In genomic region chr6:43706788-43707187, GRCh38 we compare ENCODE assay signal across 14 cellular contexts. TPM values are rescaled to one million over a fixed set of nuclear protein-coding genes. Genes with fewer than 3 reads are reported as not detected.
A peak's percentile ranks its signal among the peaks of the same experiment; 100 is the strongest.
DNase-seq lines count a peak whose midpoint lies in the region; ATAC-seq and TF ChIP-seq lines count a peak whose summit lies in the region.
"Had no signal": no experiment of that assay in that cellular context is flagged by ENCODE, and none has a peak within 500 bp of the region (broad histone marks: within the 10 kb centered on the region; RNA-seq: fewer than 3 reads in every experiment).

No MANE protein-coding gene starts in this region.

- 73 to 76% methylated on average over 8 of the region's 8 CpGs for WGBS in heart right ventricle, 2 donors
- WGBS in adipose tissue, 3 donors: 60 to 72% (median 66%) methylated on average over 8 of the region's 8 CpGs

- peak overlapping the region in 9 of 10 donors; percentile 17 to 72 (median 49) for H3K27ac ChIP-seq in heart right ventricle
- peak overlapping the region; percentile 24 for H3K27ac ChIP-seq in adipose tissue (ENCODE audit: low read depth, low read length)
- peak overlapping the region; percentile 85 for H3K27ac ChIP-seq in uterus

- H3K4me3 ChIP-seq in heart right ventricle: no peak overlapping the region
- H3K4me3 ChIP-seq in uterus: no peak overlapping the region

- no peak for ATAC-seq in heart right ventricle
- no peak for ATAC-seq in left cardiac atrium
- no peak for ATAC-seq in GM21825 (IDR thresholded peaks at IDR 0.05; ENCODE audit: unreplicated experiment)
- ATAC-seq in GM19023 (IDR thresholded peaks at IDR 0.05; ENCODE audit: unreplicated experiment): no peak
- ATAC-seq: HCT116, left colon had no signal

- H3K27me3 ChIP-seq in heart right ventricle (no peaks in the 10 kb centered on the region), uterus (no peaks in the 10 kb centered on the region)

- no peak for TF ChIP-seq POLR2A in uterus (IDR thresholded peaks at IDR 0.05)

- intact Hi-C loops in heart right ventricle (cut with DNase I) (no loop called here), left cardiac atrium (cut with DNase I) (no loop called here), uterus (cut with DNase I; ENCODE audit: low total_unique reads) (no loop called here)

- H3K9me3 ChIP-seq in heart right ventricle (no peaks in the 10 kb centered on the region), uterus (no peaks in the 10 kb centered on the region)

- DNase-seq in heart right ventricle: no peak
- no peak for DNase-seq in left cardiac atrium
- peak; percentile 22 for DNase-seq in iris pigment epithelial cell (ENCODE audit: low read depth)
- peak in 1 of 2 donors; percentile 61 for DNase-seq in uterus
- no peak for DNase-seq in superior temporal gyrus (ENCODE audit: extremely low spot score)
- DNase-seq: effector memory CD4-positive, alpha-beta T cell; left colon; NCI-H1417 treated with DMSO at 0.1 percent for 48 hours; NCI-H510A; SHP77 treated with DMSO at 0.1 percent for 48 hours had no signal

- H3K36me3 ChIP-seq in heart right ventricle (no peaks in the 10 kb centered on the region), uterus (no peaks in the 10 kb centered on the region)

- TF ChIP-seq CTCF in heart right ventricle (IDR thresholded peaks at IDR 0.05): no peak
- no peak for TF ChIP-seq CTCF in uterus (IDR thresholded peaks at IDR 0.05)

- H3K4me1 ChIP-seq in heart right ventricle (peaks cover 10 to 73% (median 45%) of the 10 kb centered on the region in 9 donors), uterus (peaks cover 6 to 23% of the 10 kb centered on the region in 2 donors)

RNA-seq across cellular contexts. Expression of gene MRPS18A, which starts 19.2 kb away (rescaled TPM):
- total RNA-seq in heart right ventricle (10 to 100 TPM; 36.0 to 52.9 (median 40.6) TPM), left cardiac atrium (10 to 100 TPM; 34.8 to 36.5 TPM), uterus (10 to 100 TPM; 23.1 to 87.4 (median 36.4) TPM)
- polyA plus RNA-seq in heart right ventricle (100 to 1,000 TPM in 1 of 2 donors, 10 to 100 TPM in 1; 30.4 to 103 TPM), adipose tissue (10 to 100 TPM; 36.0 to 82.0 (median 51.8) TPM)

Comparison
In these comparisons a context has a peak if more than half of its experiments do, and no peak if none do; other contexts are left out.
1. H3K27ac ChIP-seq: peak in every context shown above with its lines; median percentile 85 in uterus; 49 in heart right ventricle; 24 in adipose tissue.